14 cellular contexts compared by ENCODE assay signal in genomic region chr6:55397986-55398385, GRCh38.
A peak's percentile ranks its signal among the peaks of the same experiment; 100 is the strongest.
DNase-seq lines count a peak whose midpoint lies in the region; ATAC-seq and TF ChIP-seq lines count a peak whose summit lies in the region.
"Had no signal": no experiment of that assay in that cellular context is flagged by ENCODE, and none has a peak within 500 bp of the region (broad histone marks: within the 10 kb centered on the region; RNA-seq: fewer than 3 reads in every experiment).

No MANE protein-coding gene starts in this region.

- no peaks in the 10 kb centered on the region for H4K20me1 ChIP-seq in fibroblast of lung (ENCODE audit: control insufficient read depth, extremely low read depth, insufficient read depth, low read length)

- no peaks in the 10 kb centered on the region for H3K9me3 ChIP-seq in SJCRH30 (replicated peaks)
- H3K9me3 ChIP-seq in fibroblast of lung (ENCODE audit: control insufficient read depth, insufficient read depth, low read depth, low read length) = no peaks in the 10 kb centered on the region

- H3K27ac ChIP-seq in SJCRH30 (peak overlapping the region; percentile 65), fibroblast of lung (ENCODE audit: insufficient read depth, low read length) (no peak overlapping the region)

- H3K36me3 ChIP-seq in SJCRH30 (no peaks in the 10 kb centered on the region), fibroblast of lung (ENCODE audit: control insufficient read depth, insufficient read depth, low read length) (no peaks in the 10 kb centered on the region)

- no peaks in the 10 kb centered on the region for H3K79me2 ChIP-seq in fibroblast of lung (ENCODE audit: control insufficient read depth, insufficient read depth, low read length)

- H3K4me1 ChIP-seq in SJCRH30 = peaks cover 22% of the 10 kb centered on the region; the same call in 1 of the 2 replicates
- no peaks in the 10 kb centered on the region for H3K4me1 ChIP-seq in fibroblast of lung (ENCODE audit: control insufficient read depth, extremely low read depth, insufficient read depth, low read length)

- TF ChIP-seq CTCF in fibroblast of lung (conservative IDR thresholded peaks at IDR 0.05 in 1 of 2, IDR thresholded peaks at IDR 0.05 in 1 of 2; ENCODE audit: low read depth in 1 of 2, low read length in 2 of 2) = no peak

- H3K9ac ChIP-seq in fibroblast of lung (ENCODE audit: insufficient read depth, low read length) = no peak overlapping the region

- ATAC-seq in GM18517 (IDR thresholded peaks at IDR 0.05; ENCODE audit: unreplicated experiment) (no peak), HG02938 (IDR thresholded peaks at IDR 0.05; ENCODE audit: unreplicated experiment) (no peak)
- ATAC-seq: GM12878, HCT116 had no signal

- H3K4me3 ChIP-seq in SJCRH30 (no peak overlapping the region), fibroblast of lung (replicated peaks in 1 of 4; ENCODE audit: control extremely low read depth in 1 of 4, insufficient read depth in 1 of 4, low read depth in 3 of 4, low read length in 4 of 4) (no peak overlapping the region)
- H3K4me3 ChIP-seq: GM12878 had no signal

- no peak overlapping the region for H2AFZ ChIP-seq in fibroblast of lung (ENCODE audit: low read length)

- H3K27me3 ChIP-seq in SJCRH30 = no peaks in the 10 kb centered on the region
- no peaks in the 10 kb centered on the region for H3K27me3 ChIP-seq in fibroblast of lung (ENCODE audit: control insufficient read depth, insufficient read depth, low read length)

- H3K4me2 ChIP-seq in fibroblast of lung (ENCODE audit: extremely low read depth, insufficient read depth, low read length) = peak overlapping the region; percentile 40

- DNase-seq in H4 (ENCODE audit: low spot score) = peak; percentile 14
- DNase-seq in SJCRH30 = peak; percentile 23 to 66
- DNase-seq in fibroblast of lung (ENCODE audit: low read depth in 2 of 2) = peak in 1 of 2 donors; percentile 63
- DNase-seq in non-pigmented ciliary epithelial cell (ENCODE audit: low read depth) = peak; percentile 13
- no peak for DNase-seq in OCI-M1 (lab: John Stamatoyannopoulos, UW)
- DNase-seq in kidney glomerular epithelial cell (lab: John Stamatoyannopoulos, UW) = no peak
- DNase-seq: C1 segment of cervical spinal cord; Calu3; CD4-positive, alpha-beta T cell; DMS 273 treated with DMSO at 0.1 percent for 48 hours had no signal

Comparison
In these comparisons a context has a peak if more than half of its experiments do, and no peak if none do; other contexts are left out.
1. DNase-seq: peak in H4 (single experiment), SJCRH30 (2 of 2) and non-pigmented ciliary epithelial cell (single experiment); none in OCI-M1 (single experiment) and kidney glomerular epithelial cell (single experiment).